In genomic region chr21:45582128-45582527, GRCh38 we compare ENCODE assay signal across 17 cellular contexts.
"Had no signal": no experiment of that assay in that cellular context is flagged by ENCODE, and none has a peak within 500 bp of the region (broad histone marks: within the 10 kb centered on the region; RNA-seq: fewer than 3 reads in every experiment).

No MANE protein-coding gene starts in this region.

- H3K4me3 Mint-ChIP-seq: activated CD8-positive, alpha-beta T cell treated with anti-CD3 and anti-CD28 coated beads for 36 hours; activated naive CD4-positive, alpha-beta T cell treated with anti-CD3 and anti-CD28 coated beads for 36 hours; activated T-helper 17 cell treated with anti-CD3 and anti-CD28 coated beads, Interleukin-2, amount 50 U/mL, for 72 hours; brain; immature natural killer cell; naive thymus-derived CD8-positive, alpha-beta T cell; stimulated activated memory B cell treated with anti-CD40 and anti-IgM and Interleukin-4, amounts not matched to agents 10 μg/mL and 1 μg/mL and 100 μg/mL, for 72 hours had no signal

- H3K4me3 ChIP-seq: gastroesophageal sphincter, heart right ventricle, sigmoid colon, uterus had no signal

- H3K4me1 ChIP-seq: gastroesophageal sphincter, heart right ventricle, sigmoid colon, uterus had no signal

- ATAC-seq: activated CD8-positive, alpha-beta T cell treated with anti-CD3 and anti-CD28 coated beads for 36 hours; activated T-helper 17 cell treated with anti-CD3 and anti-CD28 coated beads, Interleukin-2, amount 50 U/mL, for 72 hours; esophagus mucosa; gastroesophageal sphincter; heart right ventricle; naive thymus-derived CD8-positive, alpha-beta T cell; stimulated activated memory B cell treated with anti-CD40 and anti-IgM and Interleukin-4, amounts not matched to agents 10 μg/mL and 1 μg/mL and 100 μg/mL, for 72 hours had no signal

- H3K27me3 ChIP-seq: sigmoid colon, uterus had no signal

- H3K27me3 Mint-ChIP-seq: activated T-helper 17 cell treated with anti-CD3 and anti-CD28 coated beads, Interleukin-2, amount 50 U/mL, for 72 hours had no signal

- H3K27ac ChIP-seq: gastroesophageal sphincter, heart right ventricle, sigmoid colon, uterus had no signal

- DNase-seq: activated CD4-positive, alpha-beta T cell treated with anti-CD3 and anti-CD28 coated beads for 4 hours; activated CD8-positive, alpha-beta T cell treated with anti-CD3 and anti-CD28 coated beads for 36 hours; activated naive CD4-positive, alpha-beta T cell treated with anti-CD3 and anti-CD28 coated beads for 36 hours; anterior cingulate cortex; central memory CD4-positive, alpha-beta T cell; heart right ventricle; immature natural killer cell; mesenchymal stem cell; naive thymus-derived CD8-positive, alpha-beta T cell; stimulated activated CD4-positive, alpha-beta T cell treated with anti-CD3 and anti-CD28 coated beads, Interleukin-4, amount 100 ng/mL, for 4 hours had no signal

- H3K36me3 Mint-ChIP-seq: brain; stimulated activated memory B cell treated with anti-CD40 and anti-IgM and Interleukin-4, amounts not matched to agents 10 μg/mL and 1 μg/mL and 100 μg/mL, for 72 hours had no signal

- H3K4me1 Mint-ChIP-seq: activated T-helper 17 cell treated with anti-CD3 and anti-CD28 coated beads, Interleukin-2, amount 50 U/mL, for 72 hours; brain; immature natural killer cell; naive thymus-derived CD8-positive, alpha-beta T cell; stimulated activated memory B cell treated with anti-CD40 and anti-IgM and Interleukin-4, amounts not matched to agents 10 μg/mL and 1 μg/mL and 100 μg/mL, for 72 hours had no signal

- H3K36me3 ChIP-seq: gastroesophageal sphincter, heart right ventricle, sigmoid colon, uterus had no signal

- H3K27ac Mint-ChIP-seq: activated CD8-positive, alpha-beta T cell treated with anti-CD3 and anti-CD28 coated beads for 36 hours; activated naive CD4-positive, alpha-beta T cell treated with anti-CD3 and anti-CD28 coated beads for 36 hours; activated T-helper 17 cell treated with anti-CD3 and anti-CD28 coated beads, Interleukin-2, amount 50 U/mL, for 72 hours; brain; immature natural killer cell; naive thymus-derived CD8-positive, alpha-beta T cell; stimulated activated memory B cell treated with anti-CD40 and anti-IgM and Interleukin-4, amounts not matched to agents 10 μg/mL and 1 μg/mL and 100 μg/mL, for 72 hours had no signal
